In genomic region chr10:22537810-22538209, GRCh38 we compare ENCODE assay signal across 20 cellular contexts.
"Had no signal": no experiment of that assay in that cellular context is flagged by ENCODE, and none has a peak within 500 bp of the region (broad histone marks: within the 10 kb centered on the region; RNA-seq: fewer than 3 reads in every experiment).

No MANE protein-coding gene starts in this region.

- ATAC-seq: activated CD8-positive, alpha-beta T cell treated with anti-CD3 and anti-CD28 coated beads, Interleukin-2, amount 10 ng/mL, durations not matched to agents 7 days and 5 days; activated T-cell treated with anti-CD3 and anti-CD28 coated beads, Interleukin-2, amount 50 U/mL, for 4 hours; foreskin keratinocyte; naive thymus-derived CD4-positive, alpha-beta T cell; stimulated activated naive CD8-positive, alpha-beta T cell treated with anti-CD3 and anti-CD28 coated beads, Interleukin-15, Interleukin-2, amounts not matched to agents 100 U/mL and 50 U/mL, for 24 hours had no signal

- H3K27me3 ChIP-seq: adrenal gland, foreskin keratinocyte, transverse colon, uterus had no signal

- H3K4me3 Mint-ChIP-seq: activated CD4-positive, alpha-beta T cell treated with anti-CD3 and anti-CD28 coated beads, Interleukin-2, amount 10 ng/mL, durations not matched to agents 7 days and 5 days; activated CD8-positive, alpha-beta T cell treated with anti-CD3 and anti-CD28 coated beads, Interleukin-2, amount 10 ng/mL, durations not matched to agents 7 days and 5 days; activated T-cell treated with anti-CD3 and anti-CD28 coated beads, Interleukin-2, amount 50 U/mL, for 4 hours; dendritic cell treated with granulocyte-macrophage colony-stimulating factor and Interleukin-4, amounts not matched to agents 40 ng/mL and 50 ng/mL, for 4 days had no signal

- H3K4me3 ChIP-seq: adrenal gland, transverse colon, uterus had no signal

- H3K36me3 ChIP-seq: uterus had no signal

- H3K27me3 Mint-ChIP-seq: activated CD4-positive, alpha-beta T cell treated with anti-CD3 and anti-CD28 coated beads, Interleukin-2, amount 10 ng/mL, durations not matched to agents 7 days and 5 days; dendritic cell treated with granulocyte-macrophage colony-stimulating factor and Interleukin-4, amounts not matched to agents 40 ng/mL and 50 ng/mL, for 4 days; naive thymus-derived CD4-positive, alpha-beta T cell had no signal

- H3K4me1 Mint-ChIP-seq: activated CD4-positive, alpha-beta T cell treated with anti-CD3 and anti-CD28 coated beads, Interleukin-2, amount 10 ng/mL, durations not matched to agents 7 days and 5 days had no signal

- H3K27ac ChIP-seq: adrenal gland, foreskin keratinocyte, parathyroid adenoma, transverse colon, uterus had no signal

- H3K27ac Mint-ChIP-seq: activated CD4-positive, alpha-beta T cell treated with anti-CD3 and anti-CD28 coated beads, Interleukin-2, amount 10 ng/mL, durations not matched to agents 7 days and 5 days; activated CD8-positive, alpha-beta T cell treated with anti-CD3 and anti-CD28 coated beads, Interleukin-2, amount 10 ng/mL, durations not matched to agents 7 days and 5 days; dendritic cell treated with granulocyte-macrophage colony-stimulating factor and Interleukin-4, amounts not matched to agents 40 ng/mL and 50 ng/mL, for 4 days had no signal

- H3K9me3 ChIP-seq: adrenal gland, transverse colon, uterus had no signal

- H3K4me1 ChIP-seq: adrenal gland, foreskin keratinocyte, parathyroid adenoma, transverse colon, uterus had no signal

- DNase-seq: activated CD4-positive, alpha-beta T cell treated with anti-CD3 and anti-CD28 coated beads, Interleukin-2, amount 10 ng/mL, durations not matched to agents 7 days and 5 days; activated CD8-positive, alpha-beta memory T cell treated with anti-CD3 and anti-CD28 coated beads, Interleukin-2, amount 50 U/mL, for 4 hours; activated CD8-positive, alpha-beta T cell treated with anti-CD3 and anti-CD28 coated beads, Interleukin-2, amount 10 ng/mL, durations not matched to agents 7 days and 5 days; activated effector memory CD4-positive, alpha-beta T cell treated with anti-CD3 and anti-CD28 coated beads, Interleukin-2, amount 50 U/mL, for 16 hours; activated naive CD4-positive, alpha-beta T cell treated with anti-CD3 and anti-CD28 coated beads, Interleukin-2, amount 50 U/mL, for 16 hours; activated T-cell treated with anti-CD3 and anti-CD28 coated beads, Interleukin-2, amount 50 U/mL, for 4 hours; adrenal gland; effector memory CD4-positive, alpha-beta T cell; foreskin keratinocyte; kidney; mesenchymal stem cell; naive thymus-derived CD4-positive, alpha-beta T cell; stimulated activated CD4-positive, alpha-beta T cell treated with anti-CD3 and anti-CD28 coated beads, Interleukin-1b, Interleukin-23, amount 100 ng/mL, for 48 hours; stimulated activated CD8-positive, alpha-beta memory T cell treated with anti-CD3 and anti-CD28 coated beads, Interleukin-4, amount 100 ng/mL, for 48 hours; stimulated activated naive CD8-positive, alpha-beta T cell treated with anti-CD3 and anti-CD28 coated beads, Interleukin-15, Interleukin-2, amounts not matched to agents 100 U/mL and 50 U/mL, for 24 hours; T1000; transverse colon; uterus had no signal

- H3K9me3 Mint-ChIP-seq: activated CD4-positive, alpha-beta T cell treated with anti-CD3 and anti-CD28 coated beads, Interleukin-2, amount 10 ng/mL, durations not matched to agents 7 days and 5 days; activated T-cell treated with anti-CD3 and anti-CD28 coated beads, Interleukin-2, amount 50 U/mL, for 4 hours; dendritic cell treated with granulocyte-macrophage colony-stimulating factor and Interleukin-4, amounts not matched to agents 40 ng/mL and 50 ng/mL, for 4 days had no signal
